In genomic region chr1:181011301-181012202, GRCh38 we compare ENCODE assay signal across 1 cellular context.
TF ChIP-seq lines count a peak whose summit lies in the region.

No MANE protein-coding gene starts in this region.

TF ChIP-seq in GM23338, 12 proteins besides CTCF, POLR2A, EP300 and RAD21:
- TF ChIP-seq NANOG (IDR thresholded peaks at IDR 0.05; ENCODE audit: borderline replicate concordance) = no peak
- no peak for TF ChIP-seq ZNF462 (CRISPR knock-in tag; IDR thresholded peaks at IDR 0.05)
- no peak for TF ChIP-seq CREB1 (CRISPR knock-in tag; IDR thresholded peaks at IDR 0.05; ENCODE audit: low read depth)
TF ChIP-seq in GM23338: peak in this region for 0.
